ENCODE assay signal across 9 cellular contexts in the genomic region with DNA sequence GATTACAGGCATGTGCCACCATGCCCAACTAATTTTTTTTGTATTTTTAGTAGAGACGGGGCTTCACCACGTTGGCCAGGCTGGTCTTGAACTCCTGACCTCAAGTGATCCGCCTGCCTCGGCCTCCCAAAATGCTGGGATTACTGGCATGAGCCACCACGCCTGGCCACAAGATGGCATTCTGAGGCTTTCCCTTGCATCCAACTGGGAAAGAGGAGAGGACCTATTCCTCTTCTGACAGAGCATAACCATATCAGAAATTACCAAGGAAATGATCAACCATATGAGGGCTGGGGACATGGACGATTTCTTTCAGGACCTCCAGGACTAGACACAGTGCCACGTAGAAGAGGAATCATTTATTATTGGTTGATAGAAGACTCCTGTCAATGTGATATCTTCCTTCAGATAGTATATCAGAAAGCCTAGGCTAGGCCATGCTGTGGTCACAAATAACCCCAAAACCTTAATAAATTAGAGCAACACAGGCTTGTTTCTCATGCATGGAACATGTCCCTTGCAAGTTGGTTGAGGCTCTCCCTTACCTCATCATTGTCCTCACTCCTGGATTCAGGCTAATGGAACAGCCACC.
DNase-seq lines count a peak whose midpoint lies in the region; ATAC-seq and TF ChIP-seq lines count a peak whose summit lies in the region.
"Had no signal": no experiment of that assay in that cellular context is flagged by ENCODE, and none has a peak within 500 bp of the region (broad histone marks: within the 10 kb centered on the region; RNA-seq: fewer than 3 reads in every experiment).

No MANE protein-coding gene starts in this region.

- H3K27me3 Mint-ChIP-seq in mesothelial cell of epicardium (ENCODE audit: low read depth) (no peaks in the 10 kb centered on the region), T-cell (no peaks in the 10 kb centered on the region)

- H3K36me3 Mint-ChIP-seq in mesothelial cell of epicardium, result no peaks in the 10 kb centered on the region
- H3K36me3 Mint-ChIP-seq in T-cell, result no peaks in the 10 kb centered on the region

- POLR2A ChIA-PET in T-cell (lab: Charles Lee), result no interaction called here

- H3K27ac Mint-ChIP-seq in mesothelial cell of epicardium, result no peak overlapping the region
- H3K27ac Mint-ChIP-seq in T-cell, result no peak overlapping the region
- H3K27ac Mint-ChIP-seq: T-helper 1 cell treated with Interleukin-12 subunit alpha and Interleukin-12 subunit beta and Interleukin-4 antibody, amounts not matched to agents 30 μg/mL and 1 μg/mL, for 36 hours had no signal

- H3K4me3 Mint-ChIP-seq in mesothelial cell of epicardium (no peak overlapping the region), T-cell (no peak overlapping the region)
- H3K4me3 Mint-ChIP-seq: T-helper 1 cell treated with Interleukin-12 subunit alpha and Interleukin-12 subunit beta and Interleukin-4 antibody, amounts not matched to agents 30 μg/mL and 1 μg/mL, for 36 hours had no signal

- ATAC-seq in stimulated activated naive CD8-positive, alpha-beta T cell treated with anti-CD3 and anti-CD28 coated beads, Interleukin-15, Interleukin-2, amounts not matched to agents 100 U/mL and 50 U/mL, for 24 hours, result no peak
- ATAC-seq in T-cell (replicated peaks in 1 of 4), result no peak

- CTCF ChIA-PET in T-cell (lab: Charles Lee), result no interaction called here

- TF ChIP-seq CTCF in mesothelial cell of epicardium (IDR thresholded peaks at IDR 0.05; ENCODE audit: unreplicated experiment), result peak; percentile 31

- peak; percentile 65 for DNase-seq in COLO829 (ENCODE audit: low spot score)
- DNase-seq in NCI-H1417 (lab: John Stamatoyannopoulos, UW), result peak; percentile 23 to 71 (median 57)
- DNase-seq in dermis blood vessel endothelial cell, result peak; percentile 75
- DNase-seq in mesothelial cell of epicardium (ENCODE audit: low spot score in 2 of 2, unreplicated experiment in 2 of 2), result peak in 1 of 2 experiments; percentile 40
- no peak for DNase-seq in stimulated activated naive CD8-positive, alpha-beta T cell treated with anti-CD3 and anti-CD28 coated beads, Interleukin-15, Interleukin-2, amounts not matched to agents 100 U/mL and 50 U/mL, for 24 hours
- no peak for DNase-seq in MV-4-11 (lab: John Stamatoyannopoulos, UW)
- no peak for DNase-seq in T-cell
- no peak for DNase-seq in NCI-H345 treated with DMSO at 0.1 percent for 48 hours (lab: John Stamatoyannopoulos, UW; ENCODE audit: unreplicated experiment)

- H3K4me1 Mint-ChIP-seq in mesothelial cell of epicardium (peaks cover 19% of the 10 kb centered on the region), T-cell (no peaks in the 10 kb centered on the region)

- no peaks in the 10 kb centered on the region for H3K9me3 Mint-ChIP-seq in mesothelial cell of epicardium
- peaks cover 0 to 6% (median 0%) of the 10 kb centered on the region in 3 donors for H3K9me3 Mint-ChIP-seq in T-cell
- H3K9me3 Mint-ChIP-seq: T-helper 1 cell treated with Interleukin-12 subunit alpha and Interleukin-12 subunit beta and Interleukin-4 antibody, amounts not matched to agents 30 μg/mL and 1 μg/mL, for 36 hours had no signal

Comparison
In these comparisons a context has a peak if more than half of its experiments do, and no peak if none do; other contexts are left out.
1. DNase-seq: peak in COLO829 (single experiment), NCI-H1417 (3 of 3) and dermis blood vessel endothelial cell (single experiment); none in stimulated activated naive CD8-positive, alpha-beta T cell treated with anti-CD3 and anti-CD28 coated beads, Interleukin-15, Interleukin-2, amounts not matched to agents 100 U/mL and 50 U/mL, for 24 hours (single experiment), MV-4-11 (single experiment), T-cell (0 of 34) and NCI-H345 treated with DMSO at 0.1 percent for 48 hours (single experiment).